8 cellular contexts compared by ENCODE assay signal in the genomic region with DNA sequence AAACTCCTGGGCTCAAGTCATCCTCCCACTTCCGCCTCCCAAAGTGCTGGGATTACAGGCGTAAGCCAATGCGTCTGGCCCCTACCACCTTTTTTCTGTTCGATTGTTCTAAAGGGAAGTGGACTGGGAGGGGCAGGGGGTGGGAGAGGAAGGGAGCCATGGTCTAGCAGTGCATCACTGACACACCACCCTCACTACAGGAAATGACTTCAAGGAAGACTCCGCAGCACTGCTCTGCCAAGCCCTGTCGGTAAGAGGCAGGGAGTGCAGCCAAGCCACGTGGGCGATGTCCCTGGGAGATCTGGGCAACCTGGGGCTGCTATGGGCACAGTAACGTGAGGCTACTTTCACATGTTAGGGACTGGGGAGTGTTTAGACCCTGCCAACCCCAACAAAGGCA. TPM values are rescaled to one million over a fixed set of nuclear protein-coding genes. Genes with fewer than 3 reads are reported as not detected.
DNase-seq lines count a peak whose midpoint lies in the region; ATAC-seq and TF ChIP-seq lines count a peak whose summit lies in the region.

No MANE protein-coding gene starts in this region.

- H3K4me3 Mint-ChIP-seq in naive thymus-derived CD8-positive, alpha-beta T cell = peak overlapping the region; percentile 17 to 85 (median 59)

- H3K4me1 Mint-ChIP-seq in naive thymus-derived CD8-positive, alpha-beta T cell = peaks cover 8 to 14% (median 12%) of the 10 kb centered on the region in 4 donors

- no peak overlapping the region for H3K9ac ChIP-seq in Karpas-422 (ENCODE audit: low read length)

- H3K27ac ChIP-seq in Karpas-422 (ENCODE audit: low read length) = no peak overlapping the region
- H3K27ac ChIP-seq in tibial artery = no peak overlapping the region

- peak; percentile 100 for ATAC-seq in naive thymus-derived CD8-positive, alpha-beta T cell
- no peak for ATAC-seq in GM19023 (IDR thresholded peaks at IDR 0.05; ENCODE audit: unreplicated experiment)
- ATAC-seq in HG03039 (IDR thresholded peaks at IDR 0.05; ENCODE audit: unreplicated experiment) = no peak

- H4K20me1 ChIP-seq in Karpas-422 (ENCODE audit: insufficient read depth, low read depth, low read length) = no peaks in the 10 kb centered on the region

- H3K27ac Mint-ChIP-seq in naive thymus-derived CD8-positive, alpha-beta T cell = peak overlapping the region; percentile 24 to 87 (median 78)

- H3K4me1 ChIP-seq in Karpas-422 (ENCODE audit: low read length) (peaks cover 12% of the 10 kb centered on the region), tibial artery (no peaks in the 10 kb centered on the region)

- POLR2A ChIA-PET in naive thymus-derived CD8-positive, alpha-beta T cell (lab: Charles Lee) = interaction anchor here (0.7 kb wide), 1 partner anchor 32 kb away, joined by 3 read pairs; the partner anchor contains the start of gene ANGEL1

- H3K79me2 ChIP-seq in Karpas-422 (ENCODE audit: low read length) = no peaks in the 10 kb centered on the region

- no peaks in the 10 kb centered on the region for H3K9me2 ChIP-seq in Karpas-422 (replicated peaks; ENCODE audit: insufficient read depth, low read length)

- H3K4me2 ChIP-seq in Karpas-422 (ENCODE audit: low read depth, low read length, poor library complexity, severe bottlenecking) = no peak overlapping the region

- no peaks in the 10 kb centered on the region for H3K27me3 ChIP-seq in Karpas-422 (ENCODE audit: low read length)
- H3K27me3 ChIP-seq in tibial artery = peaks cover 0 to 40% of the 10 kb centered on the region in 2 donors

- peaks cover 0 to 13% (median 5%) of the 10 kb centered on the region in 5 donors for H3K27me3 Mint-ChIP-seq in naive thymus-derived CD8-positive, alpha-beta T cell

- TF ChIP-seq CTCF in choroid plexus epithelial cell (conservative IDR thresholded peaks at IDR 0.05; ENCODE audit: low read depth, low read length) (peak; percentile 26), tibial artery (IDR thresholded peaks at IDR 0.05) (no peak)

- H3K4me3 ChIP-seq in Karpas-422 (ENCODE audit: low read length) = no peak overlapping the region
- no peak overlapping the region for H3K4me3 ChIP-seq in choroid plexus epithelial cell (ENCODE audit: low read depth, low read length)
- H3K4me3 ChIP-seq in tibial artery = no peak overlapping the region

- peaks cover 0 to 3% (median 0%) of the 10 kb centered on the region in 3 donors for H3K36me3 Mint-ChIP-seq in naive thymus-derived CD8-positive, alpha-beta T cell

- H3K9me3 Mint-ChIP-seq in naive thymus-derived CD8-positive, alpha-beta T cell = no peaks in the 10 kb centered on the region

- intact Hi-C loops in tibial artery (cut with DNase I; ENCODE audit: low total_unique reads) = no loop called here

- DNase-seq in Karpas-422 = peak; percentile 67
- DNase-seq in activated CD4-positive, alpha-beta T cell treated with anti-CD3 and anti-CD28 coated beads for 24 hours (ENCODE audit: low read depth in 2 of 2) = peak; percentile 38 to 41
- DNase-seq in choroid plexus epithelial cell (ENCODE audit: low read depth) = peak; percentile 44
- peak in 9 of 10 donors; percentile 30 to 83 (median 60) for DNase-seq in naive thymus-derived CD8-positive, alpha-beta T cell
- peak; percentile 62 to 76 for DNase-seq in tibial artery
- DNase-seq in occipital lobe (lab: John Stamatoyannopoulos, UW) = no peak

- no peak overlapping the region for H2AFZ ChIP-seq in Karpas-422 (ENCODE audit: low read length)

- H3K36me3 ChIP-seq in Karpas-422 (ENCODE audit: insufficient read depth, low read length) (no peaks in the 10 kb centered on the region), tibial artery (no peaks in the 10 kb centered on the region)

- H3K9me3 ChIP-seq in Karpas-422 (ENCODE audit: low read length) = no peaks in the 10 kb centered on the region
- H3K9me3 ChIP-seq in tibial artery = no peaks in the 10 kb centered on the region

RNA-seq across cellular contexts. Expression of gene LRRC74A, which starts 18.0 kb away (rescaled TPM):
- not detected in 2 replicates for total RNA-seq in Karpas-422 (2014; rRNA removed; shearing (Covaris generic); ENCODE audit: low replicate concordance)
- total RNA-seq in naive thymus-derived CD8-positive, alpha-beta T cell = not detected
- under 1 TPM in 1 of 3 donors, not detected in 2; 0.56 TPM for polyA plus RNA-seq in naive thymus-derived CD8-positive, alpha-beta T cell
- total RNA-seq in occipital lobe = not detected

RNA-seq across cellular contexts. Expression of gene ANGEL1, which starts 31.5 kb away (rescaled TPM):
- total RNA-seq in Karpas-422 (2014; rRNA removed; shearing (Covaris generic); ENCODE audit: low replicate concordance) = 19.9 and 29.4 TPM in 2 replicates
- 10 to 100 TPM; 30.7 to 32.2 TPM for total RNA-seq in naive thymus-derived CD8-positive, alpha-beta T cell
- polyA plus RNA-seq in naive thymus-derived CD8-positive, alpha-beta T cell = 10 to 100 TPM; 26.7 to 27.6 (median 27.5) TPM
- 10.3 TPM for total RNA-seq in occipital lobe

Comparison
In these comparisons a context has a peak if more than half of its experiments do, and no peak if none do; other contexts are left out.
1. ATAC-seq: peak in naive thymus-derived CD8-positive, alpha-beta T cell (2 of 2); none in GM19023 (single experiment) and HG03039 (single experiment).